8 cellular contexts compared by ENCODE assay signal in the genomic region with DNA sequence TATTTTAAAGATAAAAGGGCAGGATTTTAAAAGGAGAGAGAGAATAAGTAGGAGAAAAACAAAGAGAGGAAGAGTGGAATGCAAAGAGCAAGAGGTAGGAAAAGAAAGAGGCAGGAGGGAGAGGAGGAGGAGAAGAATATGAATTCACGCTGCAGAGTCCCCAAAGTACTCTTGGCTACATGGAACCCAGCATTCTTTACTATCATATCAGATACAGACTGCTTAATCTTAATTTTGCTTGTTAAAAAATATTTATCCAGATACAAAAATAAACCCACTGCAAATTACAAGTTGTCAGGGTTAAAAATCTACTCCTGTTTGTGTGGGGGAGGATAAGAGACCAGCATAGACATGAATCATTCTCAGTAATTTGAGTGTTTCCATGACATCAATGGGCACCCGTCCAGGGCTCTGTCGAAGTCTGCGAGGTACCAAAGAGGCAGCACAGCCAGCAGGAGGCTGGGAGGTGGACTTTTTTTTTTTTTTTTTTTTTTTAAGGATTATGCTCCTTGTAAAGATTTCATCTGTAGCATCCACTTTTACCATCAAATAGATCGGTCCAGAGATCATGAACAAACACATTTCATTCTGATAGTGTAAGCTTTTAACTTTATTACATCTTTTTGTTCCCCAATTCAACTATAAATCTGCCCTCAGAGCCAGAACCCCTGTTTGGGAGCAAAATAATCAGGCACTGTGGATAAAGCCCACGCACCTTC.
DNase-seq lines count a peak whose midpoint lies in the region; ATAC-seq and TF ChIP-seq lines count a peak whose summit lies in the region.

No MANE protein-coding gene starts in this region.

- ATAC-seq in sciatic nerve (peak; percentile 88), HG03159 (IDR thresholded peaks at IDR 0.05; ENCODE audit: unreplicated experiment) (no peak), GM21528 (IDR thresholded peaks at IDR 0.05; ENCODE audit: low FRiP score, unreplicated experiment) (no peak)

- intact Hi-C loops in sciatic nerve (cut with DNase I): loop anchor here (10.0 kb wide), 1 partner anchor 51 kb away; no protein-coding TSS in a partner anchor

- peak overlapping the region; percentile 37 for H3K27ac ChIP-seq in cardiac muscle cell

- peak; percentile 97 for DNase-seq in EH (ENCODE audit: low read depth)
- DNase-seq in NCI-H187 treated with DMSO at 0.1 percent for 48 hours (lab: John Stamatoyannopoulos, UW): peak; percentile 46
- peak; percentile 94 for DNase-seq in adipocyte (ENCODE audit: low read depth)
- DNase-seq in cardiac muscle cell (ENCODE audit: low read depth in 1 of 2, low spot score in 1 of 2): peak; percentile 55 to 98
- peak; percentile 90 for DNase-seq in sciatic nerve (ENCODE audit: low spot score)
- no peak for DNase-seq in activated naive CD4-positive, alpha-beta T cell treated with Interleukin-2 at 50 U/mL for 16 hours

- H3K9me3 ChIP-seq in adipocyte (ENCODE audit: control insufficient read depth, low read length) (no peaks in the 10 kb centered on the region), cardiac muscle cell (ENCODE audit: low read depth) (no peaks in the 10 kb centered on the region)

- H3K4me3 ChIP-seq in adipocyte (ENCODE audit: low read length): peak overlapping the region; percentile 57
- H3K4me3 ChIP-seq in cardiac muscle cell: no peak overlapping the region

- H3K4me1 ChIP-seq in adipocyte (ENCODE audit: control insufficient read depth, insufficient read depth, low read length): peaks cover 32% of the 10 kb centered on the region
- H3K4me1 ChIP-seq in cardiac muscle cell (ENCODE audit: low read depth): peaks cover 36% of the 10 kb centered on the region

- H3K9ac ChIP-seq in adipocyte (ENCODE audit: low read length): peak overlapping the region; percentile 37

- H3K27me3 ChIP-seq in adipocyte (replicated peaks; ENCODE audit: control insufficient read depth, insufficient read depth, low read length) (no peaks in the 10 kb centered on the region), cardiac muscle cell (no peaks in the 10 kb centered on the region)

- peak; percentile 21 for TF ChIP-seq CTCF in cardiac muscle cell (IDR thresholded peaks at IDR 0.05; ENCODE audit: low read depth, low read length)

- H3K36me3 ChIP-seq in adipocyte (ENCODE audit: control insufficient read depth, insufficient read depth, low read length, severe bottlenecking) (no peaks in the 10 kb centered on the region), cardiac muscle cell (no peaks in the 10 kb centered on the region)
